Comparison of ENCODE assay signal across 1 cellular context in the genomic region with DNA sequence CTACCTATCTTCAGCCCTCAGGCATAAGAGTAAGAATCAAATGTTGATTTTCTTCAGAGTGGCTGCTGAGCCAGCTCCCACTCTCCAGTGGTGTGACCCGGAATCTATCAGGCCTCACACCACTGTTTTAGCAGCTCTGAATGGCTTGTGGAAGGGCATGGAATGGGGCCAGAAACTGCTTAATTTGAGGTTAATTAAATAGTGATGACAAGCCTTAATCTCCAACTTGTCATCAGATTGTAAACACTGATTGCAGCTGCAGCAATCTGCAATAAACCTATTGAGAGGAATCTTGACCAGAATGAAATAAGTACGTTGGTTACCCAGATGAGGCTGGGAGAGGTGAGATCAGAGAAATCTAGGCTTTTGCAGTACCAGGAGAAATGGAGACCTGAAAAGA.
TF ChIP-seq lines count a peak whose summit lies in the region.

No MANE protein-coding gene starts in this region.

TF ChIP-seq in HEK293, 187 proteins besides CTCF, POLR2A, EP300 and RAD21 (continued from another document):
- TF ChIP-seq, protein P1, sequence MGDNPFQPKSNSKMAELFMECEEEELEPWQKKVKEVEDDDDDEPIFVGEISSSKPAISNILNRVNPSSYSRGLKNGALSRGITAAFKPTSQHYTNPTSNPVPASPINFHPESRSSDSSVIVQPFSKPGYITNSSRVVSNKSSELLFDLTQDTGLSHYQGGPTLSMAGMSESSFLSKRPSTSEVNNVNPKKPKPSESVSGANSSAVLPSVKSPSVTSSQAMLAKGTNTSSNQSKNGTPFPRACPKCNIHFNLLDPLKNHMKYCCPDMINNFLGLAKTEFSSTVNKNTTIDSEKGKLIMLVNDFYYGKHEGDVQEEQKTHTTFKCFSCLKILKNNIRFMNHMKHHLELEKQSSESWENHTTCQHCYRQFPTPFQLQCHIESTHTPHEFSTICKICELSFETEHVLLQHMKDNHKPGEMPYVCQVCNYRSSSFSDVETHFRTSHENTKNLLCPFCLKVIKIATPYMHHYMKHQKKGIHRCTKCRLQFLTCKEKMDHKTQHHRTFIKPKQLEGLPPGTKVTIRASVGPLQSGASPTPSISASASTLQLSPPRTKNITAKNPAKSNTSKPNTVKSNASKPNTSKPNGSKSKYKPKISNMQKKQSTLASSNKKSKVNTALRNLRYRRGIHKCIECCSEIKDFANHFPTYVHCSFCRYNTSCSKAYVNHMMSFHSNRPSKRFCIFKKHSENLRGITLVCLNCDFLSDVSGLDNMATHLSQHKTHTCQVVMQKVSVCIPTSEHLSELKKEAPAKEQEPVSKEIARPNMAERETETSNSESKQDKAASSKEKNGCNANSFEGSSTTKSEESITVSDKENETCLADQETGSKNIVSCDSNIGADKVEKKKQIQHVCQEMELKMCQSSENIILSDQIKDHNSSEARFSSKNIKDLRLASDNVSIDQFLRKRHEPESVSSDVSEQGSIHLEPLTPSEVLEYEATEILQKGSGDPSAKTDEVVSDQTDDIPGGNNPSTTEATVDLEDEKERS (tag by site-specific recombination; IDR thresholded peaks at IDR 0.05) = no peak
- TF ChIP-seq, protein P2, sequence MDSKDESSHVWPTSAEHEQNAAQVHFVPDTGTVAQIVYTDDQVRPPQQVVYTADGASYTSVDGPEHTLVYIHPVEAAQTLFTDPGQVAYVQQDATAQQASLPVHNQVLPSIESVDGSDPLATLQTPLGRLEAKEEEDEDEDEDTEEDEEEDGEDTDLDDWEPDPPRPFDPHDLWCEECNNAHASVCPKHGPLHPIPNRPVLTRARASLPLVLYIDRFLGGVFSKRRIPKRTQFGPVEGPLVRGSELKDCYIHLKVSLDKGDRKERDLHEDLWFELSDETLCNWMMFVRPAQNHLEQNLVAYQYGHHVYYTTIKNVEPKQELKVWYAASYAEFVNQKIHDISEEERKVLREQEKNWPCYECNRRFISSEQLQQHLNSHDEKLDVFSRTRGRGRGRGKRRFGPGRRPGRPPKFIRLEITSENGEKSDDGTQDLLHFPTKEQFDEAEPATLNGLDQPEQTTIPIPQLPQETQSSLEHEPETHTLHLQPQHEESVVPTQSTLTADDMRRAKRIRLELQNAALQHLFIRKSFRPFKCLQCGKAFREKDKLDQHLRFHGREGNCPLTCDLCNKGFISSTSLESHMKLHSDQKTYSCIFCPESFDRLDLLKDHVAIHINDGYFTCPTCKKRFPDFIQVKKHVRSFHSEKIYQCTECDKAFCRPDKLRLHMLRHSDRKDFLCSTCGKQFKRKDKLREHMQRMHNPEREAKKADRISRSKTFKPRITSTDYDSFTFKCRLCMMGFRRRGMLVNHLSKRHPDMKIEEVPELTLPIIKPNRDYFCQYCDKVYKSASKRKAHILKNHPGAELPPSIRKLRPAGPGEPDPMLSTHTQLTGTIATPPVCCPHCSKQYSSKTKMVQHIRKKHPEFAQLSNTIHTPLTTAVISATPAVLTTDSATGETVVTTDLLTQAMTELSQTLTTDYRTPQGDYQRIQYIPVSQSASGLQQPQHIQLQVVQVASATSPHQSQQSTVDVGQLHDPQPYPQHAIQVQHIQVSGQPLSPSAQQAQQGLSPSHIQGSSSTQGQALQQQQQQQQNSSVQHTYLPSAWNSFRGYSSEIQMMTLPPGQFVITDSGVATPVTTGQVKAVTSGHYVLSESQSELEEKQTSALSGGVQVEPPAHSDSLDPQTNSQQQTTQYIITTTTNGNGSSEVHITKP (tag by site-specific recombination; IDR thresholded peaks at IDR 0.05) = no peak
- no peak for TF ChIP-seq ZNF837 (tag by site-specific recombination; IDR thresholded peaks at IDR 0.05)
